ENCODE assay signal across 1 cellular context in genomic region chr1:7551442-7551841, GRCh38.
TF ChIP-seq lines count a peak whose summit lies in the region.

No MANE protein-coding gene starts in this region.

TF ChIP-seq in WTC11, 78 proteins besides CTCF, POLR2A, EP300 and RAD21 (continued from another document):
- no peak for TF ChIP-seq ZNF425 (CRISPR knock-in tag; conservative IDR thresholded peaks at IDR 0.05)
- TF ChIP-seq ZMAT4 (CRISPR knock-in tag; IDR thresholded peaks at IDR 0.05) = no peak
- TF ChIP-seq SP1 (CRISPR knock-in tag; conservative IDR thresholded peaks at IDR 0.05) = no peak
